ENCODE assay signal across 25 cellular contexts in genomic region chr10:12235116-12235694, GRCh38. TPM values are rescaled to one million over a fixed set of nuclear protein-coding genes. Genes with fewer than 3 reads are reported as not detected.
DNase-seq lines count a peak whose midpoint lies in the region; ATAC-seq and TF ChIP-seq lines count a peak whose summit lies in the region.
"Had no signal": no experiment of that assay in that cellular context is flagged by ENCODE, and none has a peak within 500 bp of the region (broad histone marks: within the 10 kb centered on the region; RNA-seq: fewer than 3 reads in every experiment).

No MANE protein-coding gene starts in this region.

- no peak overlapping the region for H3K4me3 Mint-ChIP-seq in Calu3 (ENCODE audit: low read depth, unreplicated experiment)
- H3K4me3 Mint-ChIP-seq: activated naive CD8-positive, alpha-beta T cell treated with anti-CD3 and anti-CD28 coated beads, Interleukin-2, amount 10 ng/mL, durations not matched to agents 7 days and 5 days; immature natural killer cell; naive thymus-derived CD4-positive, alpha-beta T cell had no signal

- no peaks in the 10 kb centered on the region for H3K27me3 ChIP-seq in right cardiac atrium (ENCODE audit: control insufficient read depth, insufficient read depth)
- H3K27me3 ChIP-seq: upper lobe of right lung had no signal

- H3K27ac ChIP-seq in coronary artery (peak overlapping the region; percentile 32 to 79), right cardiac atrium (ENCODE audit: low read length) (peak overlapping the region; percentile 72)
- H3K27ac ChIP-seq: C4-2B, upper lobe of right lung had no signal

- CTCF ChIA-PET in Calu3 (lab: Charles Lee) = interaction anchor here (0.6 kb wide), 1 partner anchor 11 kb away, joined by 3 read pairs; no protein-coding TSS in a partner anchor

- no peak overlapping the region for H3K27ac Mint-ChIP-seq in Calu3 (ENCODE audit: unreplicated experiment)
- H3K27ac Mint-ChIP-seq: activated naive CD8-positive, alpha-beta T cell treated with anti-CD3 and anti-CD28 coated beads, Interleukin-2, amount 10 ng/mL, durations not matched to agents 7 days and 5 days had no signal

- H3K9me3 Mint-ChIP-seq in Calu3 (ENCODE audit: low read depth, unreplicated experiment) = no peaks in the 10 kb centered on the region
- H3K9me3 Mint-ChIP-seq: activated naive CD8-positive, alpha-beta T cell treated with anti-CD3 and anti-CD28 coated beads, Interleukin-2, amount 10 ng/mL, durations not matched to agents 7 days and 5 days; immature natural killer cell; naive thymus-derived CD4-positive, alpha-beta T cell had no signal

- H3K27me3 Mint-ChIP-seq in Calu3 (ENCODE audit: unreplicated experiment) = no peaks in the 10 kb centered on the region
- H3K27me3 Mint-ChIP-seq: activated naive CD8-positive, alpha-beta T cell treated with anti-CD3 and anti-CD28 coated beads, Interleukin-2, amount 10 ng/mL, durations not matched to agents 7 days and 5 days; naive thymus-derived CD4-positive, alpha-beta T cell had no signal

- BruUV-seq in Calu3 (replicated peaks; lab: Mats Ljungman, UMichigan) = TSS peak; percentile 8

- intact Hi-C loops in Calu3 (cut with micrococcal nuclease; ENCODE audit: unreplicated experiment) = no loop called here
- intact Hi-C loops in right cardiac atrium (cut with DNase I) = no loop called here

- ATAC-seq in right cardiac atrium = peak; percentile 87 to 91
- ATAC-seq in GM21825 (IDR thresholded peaks at IDR 0.05; ENCODE audit: unreplicated experiment) = no peak
- no peak for ATAC-seq in GM18870 (IDR thresholded peaks at IDR 0.05; ENCODE audit: unreplicated experiment)
- no peak for ATAC-seq in GM21723 (IDR thresholded peaks at IDR 0.05; ENCODE audit: unreplicated experiment)
- ATAC-seq: GM12878; naive thymus-derived CD4-positive, alpha-beta T cell; stimulated activated naive CD8-positive, alpha-beta T cell treated with anti-CD3 and anti-CD28 coated beads, Interleukin-15, Interleukin-2, amounts not matched to agents 100 U/mL and 50 U/mL, for 24 hours had no signal

- H3K4me1 Mint-ChIP-seq in Calu3 (ENCODE audit: low read depth, unreplicated experiment) = no peaks in the 10 kb centered on the region
- H3K4me1 Mint-ChIP-seq: immature natural killer cell had no signal

- H3K4me1 ChIP-seq in right cardiac atrium (ENCODE audit: control insufficient read depth, insufficient read depth, low read length) = no peaks in the 10 kb centered on the region

- H3K36me3 Mint-ChIP-seq in Calu3 (ENCODE audit: insufficient read depth, unreplicated experiment) = peaks cover 33% of the 10 kb centered on the region

- 39% methylated on average over 3 of the region's 3 CpGs for WGBS in right cardiac atrium

- H3K9me3 ChIP-seq in right cardiac atrium (ENCODE audit: control insufficient read depth, low read length) = no peaks in the 10 kb centered on the region
- H3K9me3 ChIP-seq: upper lobe of right lung had no signal

- no peak for DNase-seq in Calu3
- no peak for DNase-seq in coronary artery (ENCODE audit: low spot score)
- no peak for DNase-seq in right cardiac atrium
- DNase-seq in pulmonary artery endothelial cell (ENCODE audit: low read depth, low spot score) = peak; percentile 26
- no peak for DNase-seq in NCI-H345 treated with DMSO at 0.1 percent for 48 hours (lab: John Stamatoyannopoulos, UW; ENCODE audit: unreplicated experiment)
- DNase-seq: activated CD4-positive, alpha-beta T cell treated with anti-CD3 and anti-CD28 coated beads for 1 hour; activated naive CD8-positive, alpha-beta T cell treated with anti-CD3 and anti-CD28 coated beads, Interleukin-2, amount 10 ng/mL, durations not matched to agents 7 days and 5 days; DMS 273 treated with DMSO at 0.1 percent for 48 hours; effector CD4-positive, alpha-beta T cell; GF-D8; head of caudate nucleus; immature natural killer cell; KBM-7; naive thymus-derived CD4-positive, alpha-beta T cell; NCI-H1930; RPMI8226; stimulated activated CD4-positive, alpha-beta T cell treated with anti-CD3 and anti-CD28 coated beads, Interleukin-2, amount 100 ng/mL, for 24 hours; stimulated activated naive CD8-positive, alpha-beta T cell treated with anti-CD3 and anti-CD28 coated beads, Interleukin-15, Interleukin-2, amounts not matched to agents 100 U/mL and 50 U/mL, for 24 hours; upper lobe of right lung had no signal

- H3K4me3 ChIP-seq in coronary artery = no peak overlapping the region
- H3K4me3 ChIP-seq in right cardiac atrium (ENCODE audit: low read length) = peak overlapping the region; percentile 18
- H3K4me3 ChIP-seq: GM12878, lung, upper lobe of right lung had no signal

- TF ChIP-seq CTCF in Calu3 (IDR thresholded peaks at IDR 0.05; ENCODE audit: unreplicated experiment) = no peak
- no peak for TF ChIP-seq CTCF in coronary artery (IDR thresholded peaks at IDR 0.05)

RNA-seq across cellular contexts. Expression of gene CDC123, which starts 39.2 kb away (rescaled TPM):
- total RNA-seq in Calu3 (2022) (84.8 and 96.3 TPM in 2 replicates), right cardiac atrium (10 to 100 TPM; 46.6 to 70.4 (median 63.1) TPM), pulmonary artery endothelial cell (208 and 235 TPM in 2 replicates)
- 46.0 TPM for polyA plus RNA-seq in right cardiac atrium

RNA-seq across cellular contexts. Expression of gene NUDT5, which starts 39.5 kb away (rescaled TPM):
- total RNA-seq in Calu3 (2022) (73.9 and 83.8 TPM in 2 replicates), right cardiac atrium (10 to 100 TPM in 3 of 4 donors, 1 to 10 TPM in 1; 9.4 to 13.8 (median 13.0) TPM), pulmonary artery endothelial cell (58.8 and 86.5 TPM in 2 replicates)
- polyA plus RNA-seq in right cardiac atrium = 12.4 TPM

Comparison
In these comparisons a context has a peak if more than half of its experiments do, and no peak if none do; other contexts are left out.
1. ATAC-seq: peak in right cardiac atrium (2 of 2); none in GM21825 (single experiment), GM18870 (single experiment) and GM21723 (single experiment).